8 cellular contexts compared by ENCODE assay signal in genomic region chr4:125741825-125742452, GRCh38.
A peak's percentile ranks its signal among the peaks of the same experiment; 100 is the strongest.
DNase-seq lines count a peak whose midpoint lies in the region; ATAC-seq and TF ChIP-seq lines count a peak whose summit lies in the region.

No MANE protein-coding gene starts in this region.

- no peak for TF ChIP-seq POLR2A in upper lobe of left lung (IDR thresholded peaks at IDR 0.05)
- no peak for TF ChIP-seq POLR2A in suprapubic skin (IDR thresholded peaks at IDR 0.05)

- H4K20me1 ChIP-seq in PC-3 (ENCODE audit: low read length) = no peaks in the 10 kb centered on the region

- no peak overlapping the region for H2AFZ ChIP-seq in PC-3 (ENCODE audit: low read length)

- TF ChIP-seq EP300 in upper lobe of left lung (IDR thresholded peaks at IDR 0.05) (no peak), suprapubic skin (IDR thresholded peaks at IDR 0.05) (no peak)

- WGBS in upper lobe of left lung, 2 donors = 74 to 75% methylated on average over 8 of the region's 8 CpGs
- WGBS in suprapubic skin = 78% methylated on average over 8 of the region's 8 CpGs

- H3K36me3 ChIP-seq in PC-3 (ENCODE audit: low read depth, low read length) (no peaks in the 10 kb centered on the region), upper lobe of left lung (no peaks in the 10 kb centered on the region), suprapubic skin (no peaks in the 10 kb centered on the region)

- H3K27ac ChIP-seq in PC-3 (ENCODE audit: low read length) (no peak overlapping the region), upper lobe of left lung (no peak overlapping the region), suprapubic skin (no peak overlapping the region)

- H3K4me2 ChIP-seq in PC-3 (ENCODE audit: low read length) = no peak overlapping the region

- H3K9me3 ChIP-seq in PC-3 (ENCODE audit: low read length) (no peaks in the 10 kb centered on the region), upper lobe of left lung (peaks cover 0 to 3% (median 0%) of the 10 kb centered on the region in 4 donors), suprapubic skin (no peaks in the 10 kb centered on the region)

- no peaks in the 10 kb centered on the region for H3K79me2 ChIP-seq in PC-3 (ENCODE audit: low read length)

- H3K9me2 ChIP-seq in PC-3 (replicated peaks; ENCODE audit: low read length) = no peaks in the 10 kb centered on the region

- H3K4me3 ChIP-seq in PC-3 (ENCODE audit: low read length) (no peak overlapping the region), fibroblast of pulmonary artery (replicated peaks; ENCODE audit: low read depth, low read length) (no peak overlapping the region), upper lobe of left lung (no peak overlapping the region), suprapubic skin (no peak overlapping the region)

- DNase-seq in Right ventricle myocardium superior (no peak), Right ventricle myocardium inferior (ENCODE audit: missing footprints) (no peak), PC-3 (peak; percentile 48), fibroblast of pulmonary artery (ENCODE audit: low read depth) (peak; percentile 76), upper lobe of left lung (no peak), ureter (ENCODE audit: low spot score) (no peak), suprapubic skin (ENCODE audit: low spot score in 2 of 2) (no peak)

- POLR2A ChIA-PET in PC-3 (lab: Charles Lee; ENCODE audit: unreplicated experiment) = no interaction called here

- H3K27me3 ChIP-seq in PC-3 (ENCODE audit: low read length) (no peaks in the 10 kb centered on the region), upper lobe of left lung (no peaks in the 10 kb centered on the region), suprapubic skin (no peaks in the 10 kb centered on the region)

- no TSS peak for BruUV-seq in PC-3 (replicated peaks; lab: Mats Ljungman, UMichigan)

- H3F3A ChIP-seq in PC-3 (ENCODE audit: low read length, unreplicated experiment) = no peaks in the 10 kb centered on the region

- ATAC-seq in Right ventricle myocardium superior (ENCODE audit: poor library complexity) (peak; percentile 55), Right ventricle myocardium inferior (no peak), PC-3 (no peak), upper lobe of left lung (ENCODE audit: low FRiP score in 2 of 2) (peak in 1 of 2 donors; percentile 43), HG03460 (IDR thresholded peaks at IDR 0.05; ENCODE audit: unreplicated experiment) (no peak)

- CTCF ChIA-PET in PC-3 (lab: Charles Lee) = no interaction called here

- no peak overlapping the region for H3K9ac ChIP-seq in PC-3 (ENCODE audit: low read length)

- TF ChIP-seq CTCF in PC-3 (conservative IDR thresholded peaks at IDR 0.05; ENCODE audit: low read depth, low read length) (peak; percentile 70), fibroblast of pulmonary artery (IDR thresholded peaks at IDR 0.05; ENCODE audit: low read length, missing control alignments) (peak; percentile 70), upper lobe of left lung (IDR thresholded peaks at IDR 0.05) (peak; percentile 49 to 78 (median 68)), suprapubic skin (IDR thresholded peaks at IDR 0.05) (peak in 1 of 2 donors; percentile 31)

- intact Hi-C loops in Right ventricle myocardium superior (cut with DNase I) (loop anchor here (10.0 kb wide), 1 partner anchor 307 kb away; no protein-coding TSS in a partner anchor), Right ventricle myocardium inferior (cut with DNase I) (loop anchor here (2.0 to 10.0 kb wide), 2 partner anchors 257 to 427 kb away; partner anchors contain the start of gene FAT4), PC-3 (cut with micrococcal nuclease) (loop anchor here (1.0 kb wide), 1 partner anchor 429 kb away; no protein-coding TSS in a partner anchor)

- H3K4me1 ChIP-seq in PC-3 (ENCODE audit: insufficient read depth, low read length) = 0 out of 2 replicates have a peak, but pooled peaks cover 6% of the 10 kb centered on the region
- peaks cover 0 to 5% (median 4%) of the 10 kb centered on the region in 4 donors for H3K4me1 ChIP-seq in upper lobe of left lung
- H3K4me1 ChIP-seq in suprapubic skin = no peaks in the 10 kb centered on the region

Comparison
In these comparisons a context has a peak if more than half of its experiments do, and no peak if none do; other contexts are left out.
1. DNase-seq: peak in PC-3 (single experiment) and fibroblast of pulmonary artery (single experiment); none in Right ventricle myocardium superior (single experiment), Right ventricle myocardium inferior (single experiment), upper lobe of left lung (0 of 2), ureter (single experiment) and suprapubic skin (0 of 2).